Comparison of ENCODE assay signal across 8 cellular contexts in the genomic region with DNA sequence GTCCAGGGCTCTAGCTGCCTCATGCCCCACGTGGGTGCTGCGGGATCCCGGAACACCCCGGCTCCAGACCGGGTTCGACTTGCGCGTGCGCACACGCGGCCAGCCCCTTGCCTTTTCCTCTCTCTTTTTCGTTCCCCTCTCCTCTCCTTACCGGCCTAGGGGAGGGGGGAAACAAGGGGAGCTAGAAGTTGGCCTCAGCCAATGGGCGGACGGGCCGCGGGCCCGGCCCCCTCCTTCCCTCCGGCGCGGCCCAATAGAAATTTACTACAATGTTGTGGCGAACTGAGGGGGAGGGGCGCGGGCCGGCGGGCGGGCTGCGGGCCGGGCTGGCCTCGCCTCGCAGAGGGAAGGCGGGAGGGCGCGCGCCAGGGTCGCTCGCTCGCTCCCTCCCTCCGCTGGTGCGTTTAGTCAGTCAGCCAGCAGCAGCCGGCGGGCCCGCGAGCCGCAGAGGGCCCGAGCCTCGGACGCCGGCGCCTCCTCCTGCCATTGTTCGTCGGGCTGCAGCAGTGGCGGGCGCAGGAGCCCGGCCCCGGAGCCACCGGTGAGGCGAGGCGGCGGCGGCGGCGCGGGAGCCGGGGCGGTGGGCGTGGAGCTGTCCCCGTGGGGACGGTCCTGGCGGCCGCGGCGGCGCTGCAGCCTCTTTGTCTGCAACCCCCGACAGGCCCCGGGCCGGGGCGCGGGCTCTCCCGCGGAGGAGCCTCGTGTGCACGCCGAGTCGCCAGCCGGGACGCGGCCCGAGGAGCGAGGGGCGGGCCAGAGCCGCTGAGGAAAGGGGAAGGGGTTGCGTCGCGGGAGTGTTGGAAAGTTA. TPM values are rescaled to one million over a fixed set of nuclear protein-coding genes. Genes with fewer than 3 reads are reported as not detected.
A peak's percentile ranks its signal among the peaks of the same experiment; 100 is the strongest.
DNase-seq lines count a peak whose midpoint lies in the region; ATAC-seq, FAIRE-seq and TF ChIP-seq lines count a peak whose summit lies in the region.

A gene (plus strand): TSS at position 342 of the 808 bp plus-strand sequence. CDS start 72,869 bp downstream, outside the sequence.

- TF ChIP-seq CTCF in DND-41 (IDR thresholded peaks at IDR 0.05; ENCODE audit: borderline replicate concordance, extremely low read depth, low read length, poor library complexity, severe bottlenecking) (no peak), RWPE2 (IDR thresholded peaks at IDR 0.05; ENCODE audit: poor library complexity, severe bottlenecking) (no peak), fibroblast of villous mesenchyme (IDR thresholded peaks at IDR 0.05; ENCODE audit: insufficient read depth, low read depth, low read length) (no peak), nephron progenitor cell (IDR thresholded peaks at IDR 0.05) (no peak)

- H3K36me3 Mint-ChIP-seq in nephron progenitor cell (ENCODE audit: low read depth), result no peaks in the 10 kb centered on the region

- H3K27ac Mint-ChIP-seq in nephron progenitor cell, result peak within 1 kb of the TSS; percentile 97

- DNase-seq in DND-41 (peak; percentile 98), H54 (ENCODE audit: insufficient read length, low spot score) (peak; percentile 81), M059J (ENCODE audit: low read depth) (peak; percentile 92), RWPE2 (ENCODE audit: low spot score) (peak; percentile 82), fibroblast of villous mesenchyme (ENCODE audit: low read depth) (peak; percentile 86), nephron progenitor cell (peak; percentile 98)
- peak; percentile 86 for DNase-seq in activated T-helper 9 cell treated with anti-CD3 and anti-CD28 coated beads, Interleukin-2, amount 50 U/mL, for 16 hours (ENCODE audit: low read depth)
- peak; percentile 95 for DNase-seq in stimulated activated naive CD8-positive, alpha-beta T cell treated with anti-CD3 and anti-CD28 coated beads, Interleukin-15, Interleukin-2, amounts not matched to agents 100 U/mL and 50 U/mL, for 24 hours

- H3K27me3 ChIP-seq in DND-41 (ENCODE audit: insufficient read depth, low read length, poor library complexity), result no peaks in the 10 kb centered on the region
- no peaks in the 10 kb centered on the region for H3K27me3 ChIP-seq in RWPE2 (ENCODE audit: insufficient read depth, poor library complexity, severe bottlenecking)

- H2AFZ ChIP-seq in DND-41 (ENCODE audit: low read depth, low read length), result peak within 1 kb of the TSS; percentile 79

- no peak for FAIRE-seq in H54 (lab: Jason Lieb, UNC)

- H4K20me1 ChIP-seq in DND-41 (ENCODE audit: insufficient read depth, low read length), result peaks cover 18% of the 10 kb centered on the region; the same call in 1 of the 2 replicates

- no peaks in the 10 kb centered on the region for H3K9me3 Mint-ChIP-seq in nephron progenitor cell

- H3K4me2 ChIP-seq in DND-41 (ENCODE audit: insufficient read depth, low read length), result peak within 1 kb of the TSS; percentile 81

- no peak; the same call in 1 of the 2 replicates for TF ChIP-seq POLR2A in H54 (IDR thresholded peaks at IDR 0.05; ENCODE audit: low read depth, low read length)

- no peaks in the 10 kb centered on the region for H3K36me3 ChIP-seq in DND-41 (ENCODE audit: insufficient read depth, low read length)
- no peaks in the 10 kb centered on the region for H3K36me3 ChIP-seq in RWPE2 (ENCODE audit: low read depth)

- H3K27me3 Mint-ChIP-seq in nephron progenitor cell (ENCODE audit: low read depth, poor library complexity), result peaks cover 4% of the 10 kb centered on the region

- peak within 1 kb of the TSS; percentile 75 for H3K27ac ChIP-seq in DND-41 (ENCODE audit: low read length)
- no peak within 1 kb of the TSS for H3K27ac ChIP-seq in RWPE2 (ENCODE audit: poor library complexity, severe bottlenecking)

- H3K4me3 Mint-ChIP-seq in nephron progenitor cell, result peak within 1 kb of the TSS; percentile 95

- H3K9me3 ChIP-seq in DND-41 (ENCODE audit: insufficient read depth, low read length, severe bottlenecking) (no peaks in the 10 kb centered on the region), RWPE2 (ENCODE audit: severe bottlenecking) (no peaks in the 10 kb centered on the region)

- ATAC-seq in DND-41 (ENCODE audit: insufficient read depth, low read depth) (peak; percentile 94), RWPE2 (ENCODE audit: low read depth) (peak; percentile 87)
- ATAC-seq in stimulated activated naive CD8-positive, alpha-beta T cell treated with anti-CD3 and anti-CD28 coated beads, Interleukin-15, Interleukin-2, amounts not matched to agents 100 U/mL and 50 U/mL, for 24 hours, result peak; percentile 94

- peaks cover 40% of the 10 kb centered on the region for H3K4me1 ChIP-seq in DND-41 (ENCODE audit: insufficient read depth, low read length)
- no peaks in the 10 kb centered on the region for H3K4me1 ChIP-seq in RWPE2 (ENCODE audit: insufficient read depth, poor library complexity, severe bottlenecking)

- peak within 1 kb of the TSS; percentile 85 for H3K9ac ChIP-seq in DND-41 (ENCODE audit: low read depth, low read length)

- H3K4me3 ChIP-seq in DND-41 (ENCODE audit: low read depth in 1 of 2, low read length in 2 of 2) (peak within 1 kb of the TSS; percentile 37 to 77), RWPE2 (ENCODE audit: severe bottlenecking) (peak within 1 kb of the TSS; percentile 52), fibroblast of villous mesenchyme (ENCODE audit: low read depth, low read length) (peak within 1 kb of the TSS; percentile 52)

- peaks cover 51% of the 10 kb centered on the region for H3K4me1 Mint-ChIP-seq in nephron progenitor cell

- H3K79me2 ChIP-seq in DND-41 (ENCODE audit: insufficient read depth, low read length), result peaks cover 50% of the 10 kb centered on the region

RNA-seq across cellular contexts. Expression of the gene that starts here (rescaled TPM):
- total RNA-seq in M059J (2014; rRNA removed; shearing (Covaris generic)), result 16.2 and 23.2 TPM in 2 replicates
- total RNA-seq in fibroblast of villous mesenchyme, result 5.5 and 9.5 TPM in 2 replicates
